ENCODE assay signal across 22 cellular contexts in the genomic region with DNA sequence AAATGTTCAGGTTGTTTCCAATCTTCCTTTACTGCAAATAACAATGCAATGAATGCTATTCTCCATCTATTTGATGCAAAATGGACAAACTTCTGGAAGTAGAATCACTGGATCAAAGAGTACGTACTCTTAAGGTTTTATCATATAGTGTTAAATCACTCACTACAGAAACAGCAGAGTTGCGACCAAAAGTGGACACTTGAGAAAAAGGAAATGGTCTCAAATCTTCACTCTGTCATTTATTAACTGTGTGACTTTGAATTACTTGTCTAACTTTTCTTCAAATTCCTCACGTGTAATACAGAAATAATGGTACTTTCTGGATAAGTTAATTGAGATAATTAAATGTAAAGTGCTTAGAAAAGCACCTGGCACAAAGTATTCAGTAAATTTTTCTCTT.
"Had no signal": no experiment of that assay in that cellular context is flagged by ENCODE, and none has a peak within 500 bp of the region (broad histone marks: within the 10 kb centered on the region; RNA-seq: fewer than 3 reads in every experiment).

No MANE protein-coding gene starts in this region.

- H3K4me3 ChIP-seq: adrenal gland, gastrocnemius medialis, lung, pancreas, sigmoid colon, thoracic aorta, upper lobe of left lung had no signal

- H3K27me3 ChIP-seq: adrenal gland, gastrocnemius medialis, neutrophil, pancreas, sigmoid colon, upper lobe of left lung had no signal

- H3K36me3 Mint-ChIP-seq: activated naive CD4-positive, alpha-beta T cell treated with anti-CD3 and anti-CD28 coated beads, Interleukin-2, amount 50 U/mL, for 72 hours; natural killer cell; stimulated activated memory B cell treated with anti-CD40 and anti-IgM and Interleukin-4, amounts not matched to agents 10 μg/mL and 1 μg/mL and 100 μg/mL, for 72 hours had no signal

- DNase-seq: activated CD4-positive, alpha-beta T cell treated with anti-CD3 and anti-CD28 coated beads, Interleukin-2, amount 50 U/mL, for 48 hours; activated gamma-delta T cell treated with Interleukin-2 at 50 U/mL for 16 hours; adrenal gland; cerebellar nuclear complex; effector CD4-positive, alpha-beta T cell; gastrocnemius medialis; head of caudate nucleus; kidney; natural killer cell; pancreas; sigmoid colon; stimulated activated CD4-positive, alpha-beta T cell treated with anti-CD3 and anti-CD28 coated beads, Interleukin-4, amount 100 ng/mL, for 4 hours; upper lobe of left lung had no signal

- H3K4me1 Mint-ChIP-seq: natural killer cell; stimulated activated memory B cell treated with anti-CD40 and anti-IgM and Interleukin-4, amounts not matched to agents 10 μg/mL and 1 μg/mL and 100 μg/mL, for 72 hours had no signal

- ATAC-seq: activated naive CD4-positive, alpha-beta T cell treated with anti-CD3 and anti-CD28 coated beads, Interleukin-2, amount 50 U/mL, for 72 hours; esophagus mucosa; gastrocnemius medialis; left lobe of liver; natural killer cell; pancreas; stimulated activated memory B cell treated with anti-CD40 and anti-IgM and Interleukin-4, amounts not matched to agents 10 μg/mL and 1 μg/mL and 100 μg/mL, for 72 hours had no signal

- FAIRE-seq: bronchial epithelial cell, pancreas had no signal

- H3K4me3 Mint-ChIP-seq: activated T-helper 1 cell treated with anti-CD3 and anti-CD28 coated beads, Interleukin-12 subunit alpha, Interleukin-12 subunit beta, Interleukin-2, Interleukin-4 antibody, amounts not matched to agents 30 ng/mL and 10 ng/mL and 1 ng/mL, durations not matched to agents 14 hours and 24 hours and 36 hours; natural killer cell; stimulated activated memory B cell treated with anti-CD40 and anti-IgM and Interleukin-4, amounts not matched to agents 10 μg/mL and 1 μg/mL and 100 μg/mL, for 72 hours had no signal

- H3K27ac Mint-ChIP-seq: activated naive CD4-positive, alpha-beta T cell treated with anti-CD3 and anti-CD28 coated beads, Interleukin-2, amount 50 U/mL, for 72 hours; activated T-helper 1 cell treated with anti-CD3 and anti-CD28 coated beads, Interleukin-12 subunit alpha, Interleukin-12 subunit beta, Interleukin-2, Interleukin-4 antibody, amounts not matched to agents 30 ng/mL and 10 ng/mL and 1 ng/mL, durations not matched to agents 14 hours and 24 hours and 36 hours; natural killer cell; stimulated activated memory B cell treated with anti-CD40 and anti-IgM and Interleukin-4, amounts not matched to agents 10 μg/mL and 1 μg/mL and 100 μg/mL, for 72 hours had no signal

- H3K4me1 ChIP-seq: adrenal gland, gastrocnemius medialis, pancreas, sigmoid colon had no signal

- H3K9me3 Mint-ChIP-seq: activated naive CD4-positive, alpha-beta T cell treated with anti-CD3 and anti-CD28 coated beads, Interleukin-2, amount 50 U/mL, for 72 hours; activated T-helper 1 cell treated with anti-CD3 and anti-CD28 coated beads, Interleukin-12 subunit alpha, Interleukin-12 subunit beta, Interleukin-2, Interleukin-4 antibody, amounts not matched to agents 30 ng/mL and 10 ng/mL and 1 ng/mL, durations not matched to agents 14 hours and 24 hours and 36 hours; natural killer cell; stimulated activated memory B cell treated with anti-CD40 and anti-IgM and Interleukin-4, amounts not matched to agents 10 μg/mL and 1 μg/mL and 100 μg/mL, for 72 hours had no signal

- H3K27ac ChIP-seq: adrenal gland, gastrocnemius medialis, neutrophil, pancreas, sigmoid colon, thoracic aorta, upper lobe of left lung had no signal

- H3K36me3 ChIP-seq: adrenal gland, gastrocnemius medialis, neutrophil, pancreas, sigmoid colon, thoracic aorta, upper lobe of left lung had no signal

- H3K9me3 ChIP-seq: adrenal gland, gastrocnemius medialis, neutrophil, pancreas, sigmoid colon, thoracic aorta, upper lobe of left lung had no signal
